Comparison of ENCODE assay signal across 22 cellular contexts in the genomic region with DNA sequence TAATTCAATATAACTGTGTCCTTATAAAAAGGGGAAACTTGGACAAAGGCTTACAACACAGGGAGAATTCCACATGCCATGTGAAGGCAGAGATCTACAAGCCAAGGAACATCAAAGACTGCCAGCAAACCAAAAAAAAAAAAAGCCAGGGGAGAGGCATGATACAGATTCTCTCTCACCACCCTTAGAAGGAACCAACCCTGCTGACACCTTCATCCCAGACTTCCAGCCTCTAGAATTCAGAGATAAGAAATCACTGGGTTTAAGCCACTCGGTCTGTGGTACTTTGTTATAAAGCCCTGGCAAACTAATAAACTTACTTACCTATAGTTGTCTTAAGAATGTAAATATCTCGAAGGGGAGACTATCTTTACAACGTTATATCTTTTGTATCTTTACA. TPM values are rescaled to one million over a fixed set of nuclear protein-coding genes. Genes with fewer than 3 reads are reported as not detected.
A peak's percentile ranks its signal among the peaks of the same experiment; 100 is the strongest.
DNase-seq lines count a peak whose midpoint lies in the region; ATAC-seq, FAIRE-seq and TF ChIP-seq lines count a peak whose summit lies in the region.
"Had no signal": no experiment of that assay in that cellular context is flagged by ENCODE, and none has a peak within 500 bp of the region (broad histone marks: within the 10 kb centered on the region; RNA-seq: fewer than 3 reads in every experiment).

No MANE protein-coding gene starts in this region.

- FAIRE-seq in GM19239 (lab: Jason Lieb, UNC): no peak
- FAIRE-seq: pancreas had no signal

- no peak overlapping the region for H3K4me3 Mint-ChIP-seq in activated naive CD4-positive, alpha-beta T cell treated with anti-CD3 and anti-CD28 coated beads for 36 hours

- H3K4me1 ChIP-seq in hepatocyte (ENCODE audit: insufficient read depth): peaks cover 25% of the 10 kb centered on the region
- peaks cover 13% of the 10 kb centered on the region for H3K4me1 ChIP-seq in smooth muscle cell (ENCODE audit: low read depth)

- intact Hi-C loops in activated naive CD4-positive, alpha-beta T cell treated with anti-CD3 and anti-CD28 coated beads for 36 hours (cut with micrococcal nuclease): no loop called here

- H2AFZ ChIP-seq in hepatocyte (no peak overlapping the region), smooth muscle cell (ENCODE audit: low read depth) (no peak overlapping the region)

- TF ChIP-seq CTCF in LNCaP clone FGC (IDR thresholded peaks at IDR 0.05; ENCODE audit: control insufficient read depth, extremely low read depth, insufficient read depth) (no peak), hepatocyte (IDR thresholded peaks at IDR 0.05; ENCODE audit: poor library complexity) (no peak), smooth muscle cell (IDR thresholded peaks at IDR 0.05; ENCODE audit: borderline replicate concordance, insufficient read depth, poor library complexity, severe bottlenecking) (no peak)

- no peak for ATAC-seq in activated naive CD4-positive, alpha-beta T cell treated with anti-CD3 and anti-CD28 coated beads, Interleukin-2, amount 50 U/mL, for 72 hours
- ATAC-seq: left ventricle myocardium superior, pancreas, PC-3, T-cell had no signal

- H3K9me2 ChIP-seq in hepatocyte (replicated peaks; ENCODE audit: insufficient read depth): no peaks in the 10 kb centered on the region

- peaks cover 64% of the 10 kb centered on the region for H3K4me1 Mint-ChIP-seq in activated naive CD4-positive, alpha-beta T cell treated with anti-CD3 and anti-CD28 coated beads for 36 hours (ENCODE audit: low read depth)

- peak overlapping the region; percentile 20 for H3K4me2 ChIP-seq in hepatocyte
- H3K4me2 ChIP-seq in smooth muscle cell: peak overlapping the region; percentile 12

- no peaks in the 10 kb centered on the region for H3K9me3 ChIP-seq in hepatocyte (ENCODE audit: low read depth)
- no peaks in the 10 kb centered on the region for H3K9me3 ChIP-seq in smooth muscle cell (replicated peaks; ENCODE audit: low read depth)
- H3K9me3 ChIP-seq: HAP-1, pancreas, uterus had no signal

- peak overlapping the region; percentile 3 for H3K27ac Mint-ChIP-seq in activated naive CD4-positive, alpha-beta T cell treated with anti-CD3 and anti-CD28 coated beads for 36 hours
- peak overlapping the region in 1 of 2 donors; percentile 21 for H3K27ac Mint-ChIP-seq in activated naive CD4-positive, alpha-beta T cell treated with anti-CD3 and anti-CD28 coated beads, Interleukin-2, amount 50 U/mL, for 72 hours

- H3K9ac ChIP-seq in smooth muscle cell (ENCODE audit: low read depth): no peak overlapping the region

- no peaks in the 10 kb centered on the region for H3K27me3 Mint-ChIP-seq in activated naive CD4-positive, alpha-beta T cell treated with anti-CD3 and anti-CD28 coated beads for 36 hours (ENCODE audit: low read depth)
- H3K27me3 Mint-ChIP-seq: T-cell had no signal

- peak overlapping the region; percentile 26 for H3K27ac ChIP-seq in hepatocyte
- H3K27ac ChIP-seq in smooth muscle cell (ENCODE audit: low read depth): peak overlapping the region; percentile 52
- H3K27ac ChIP-seq: HL-60, pancreas, uterus had no signal

- no peaks in the 10 kb centered on the region for H3K9me3 Mint-ChIP-seq in activated naive CD4-positive, alpha-beta T cell treated with anti-CD3 and anti-CD28 coated beads for 36 hours
- H3K9me3 Mint-ChIP-seq in activated naive CD4-positive, alpha-beta T cell treated with anti-CD3 and anti-CD28 coated beads, Interleukin-2, amount 50 U/mL, for 72 hours: no peaks in the 10 kb centered on the region
- H3K9me3 Mint-ChIP-seq: T-cell had no signal

- CTCF ChIA-PET in activated naive CD4-positive, alpha-beta T cell treated with anti-CD3 and anti-CD28 coated beads for 36 hours (lab: Charles Lee): no interaction called here

- no peak for DNase-seq in activated naive CD4-positive, alpha-beta T cell treated with anti-CD3 and anti-CD28 coated beads for 36 hours
- DNase-seq in activated naive CD4-positive, alpha-beta T cell treated with anti-CD3 and anti-CD28 coated beads, Interleukin-2, amount 50 U/mL, for 72 hours (ENCODE audit: low spot score in 2 of 2): no peak
- DNase-seq in LNCaP clone FGC (ENCODE audit: low read depth) (peak; percentile 85), hepatocyte (ENCODE audit: low spot score) (no peak), smooth muscle cell (lab: John Stamatoyannopoulos, UW; ENCODE audit: unreplicated experiment) (no peak), amygdala (lab: John Stamatoyannopoulos, UW) (no peak), hepatic stellate cell (ENCODE audit: low spot score) (no peak), GM19239 (ENCODE audit: insufficient read length, low spot score) (no peak)
- DNase-seq: activated CD4-positive, alpha-beta T cell treated with anti-CD3 and anti-CD28 coated beads, Interleukin-2, amount 50 U/mL, for 1 hour; caudate nucleus; DMS79 treated with DMSO at 0.1 percent for 48 hours; glutamatergic neuron; left ventricle myocardium superior; NCI-H1694; NCI-H774; pancreas; PC-3; SHP77 treated with DMSO at 0.1 percent for 48 hours; T-cell; uterus had no signal

- H3K4me3 ChIP-seq in LNCaP clone FGC (ENCODE audit: low read depth, low read length) (no peak overlapping the region), hepatocyte (no peak overlapping the region), smooth muscle cell (no peak overlapping the region)
- H3K4me3 ChIP-seq: HAP-1, pancreas, uterus had no signal

- H3K36me3 ChIP-seq in hepatocyte (replicated peaks; ENCODE audit: insufficient read depth, low read depth) (no peaks in the 10 kb centered on the region), smooth muscle cell (ENCODE audit: low read depth) (no peaks in the 10 kb centered on the region)
- H3K36me3 ChIP-seq: HAP-1, uterus had no signal

- peaks cover 7% of the 10 kb centered on the region for H3F3A ChIP-seq in smooth muscle cell (ENCODE audit: low read depth)

- H4K20me1 ChIP-seq in hepatocyte (ENCODE audit: insufficient read depth, poor library complexity, severe bottlenecking) (peaks cover 78% of the 10 kb centered on the region), smooth muscle cell (ENCODE audit: low read depth) (peaks cover 88% of the 10 kb centered on the region)

- H3K27me3 ChIP-seq in hepatocyte (no peaks in the 10 kb centered on the region), smooth muscle cell (ENCODE audit: low read depth) (no peaks in the 10 kb centered on the region)
- H3K27me3 ChIP-seq: pancreas, uterus had no signal

- peaks cover 2% of the 10 kb centered on the region for H3K36me3 Mint-ChIP-seq in activated naive CD4-positive, alpha-beta T cell treated with anti-CD3 and anti-CD28 coated beads for 36 hours (ENCODE audit: low read depth)
- no peaks in the 10 kb centered on the region for H3K36me3 Mint-ChIP-seq in activated naive CD4-positive, alpha-beta T cell treated with anti-CD3 and anti-CD28 coated beads, Interleukin-2, amount 50 U/mL, for 72 hours

- 21% methylated on average over 3 of the region's 3 CpGs for WGBS in hepatocyte (ENCODE audit: low lambda C conversion rate, missing lambda C conversion rate)
- WGBS in smooth muscle cell (ENCODE audit: low lambda C conversion rate): 40% methylated on average over 3 of the region's 3 CpGs

- H3K79me2 ChIP-seq in hepatocyte: peaks cover 93% of the 10 kb centered on the region
- peaks cover 94% of the 10 kb centered on the region for H3K79me2 ChIP-seq in smooth muscle cell (ENCODE audit: low read depth)

RNA-seq across cellular contexts. Expression of gene SERINC3, which starts 4.4 kb away (rescaled TPM):
- total RNA-seq in activated naive CD4-positive, alpha-beta T cell treated with anti-CD3 and anti-CD28 coated beads for 36 hours: 10 to 100 TPM; 48.7 to 50.2 TPM
- 10 to 100 TPM; 58.2 to 59.8 TPM for total RNA-seq in activated naive CD4-positive, alpha-beta T cell treated with anti-CD3 and anti-CD28 coated beads, Interleukin-2, amount 50 U/mL, for 72 hours
- total RNA-seq in hepatocyte (80.0 and 96.9 TPM in 2 replicates), smooth muscle cell (84.9 and 96.0 TPM in 2 replicates)
- polyA plus RNA-seq in hepatocyte (119 and 128 TPM in 2 replicates), smooth muscle cell (99.5 and 106 TPM in 2 replicates)

RNA-seq across cellular contexts. Expression of gene TTPAL, which starts 41.8 kb away (rescaled TPM):
- total RNA-seq in activated naive CD4-positive, alpha-beta T cell treated with anti-CD3 and anti-CD28 coated beads for 36 hours: 10 to 100 TPM; 10.8 to 11.5 TPM
- 10 to 100 TPM in 1 of 2 donors, 1 to 10 TPM in 1; 7.5 to 15.4 TPM for total RNA-seq in activated naive CD4-positive, alpha-beta T cell treated with anti-CD3 and anti-CD28 coated beads, Interleukin-2, amount 50 U/mL, for 72 hours
- total RNA-seq in hepatocyte (11.9 and 12.9 TPM in 2 replicates), smooth muscle cell (5.6 and 9.2 TPM in 2 replicates)
- polyA plus RNA-seq in hepatocyte (10.3 and 14.7 TPM in 2 replicates), smooth muscle cell (5.8 and 10.9 TPM in 2 replicates)
